12 cellular contexts compared by ENCODE assay signal in genomic region chr15:61081028-61081322, GRCh38.
"Had no signal": no experiment of that assay in that cellular context is flagged by ENCODE, and none has a peak within 500 bp of the region (broad histone marks: within the 10 kb centered on the region; RNA-seq: fewer than 3 reads in every experiment).

No MANE protein-coding gene starts in this region.

- DNase-seq: activated CD4-positive, alpha-beta memory T cell treated with anti-CD3 and anti-CD28 coated beads, Interleukin-2, amount 10 ng/mL, durations not matched to agents 7 days and 5 days; activated gamma-delta T cell treated with Interleukin-2 at 50 U/mL for 16 hours; activated naive CD8-positive, alpha-beta T cell treated with anti-CD3 and anti-CD28 coated beads, Interleukin-2, amount 10 ng/mL, durations not matched to agents 7 days and 5 days; activated T-cell treated with anti-CD3 and anti-CD28 coated beads, Interleukin-2, amount 50 U/mL, for 72 hours; anterior cingulate cortex; dorsolateral prefrontal cortex; head of caudate nucleus; mammary epithelial cell; mucosa of descending colon; stimulated activated CD4-positive, alpha-beta T cell treated with anti-CD3 and anti-CD28 coated beads, Interleukin-4, amount 100 ng/mL, for 4 hours; T1000; uterus had no signal

- H3K36me3 Mint-ChIP-seq: activated naive CD8-positive, alpha-beta T cell treated with anti-CD3 and anti-CD28 coated beads, Interleukin-2, amount 10 ng/mL, durations not matched to agents 7 days and 5 days had no signal

- H3K27ac Mint-ChIP-seq: activated CD4-positive, alpha-beta memory T cell treated with anti-CD3 and anti-CD28 coated beads, Interleukin-2, amount 10 ng/mL, durations not matched to agents 7 days and 5 days; activated naive CD8-positive, alpha-beta T cell treated with anti-CD3 and anti-CD28 coated beads, Interleukin-2, amount 10 ng/mL, durations not matched to agents 7 days and 5 days; activated T-cell treated with anti-CD3 and anti-CD28 coated beads, Interleukin-2, amount 50 U/mL, for 72 hours had no signal

- H3K9me3 Mint-ChIP-seq: activated CD4-positive, alpha-beta memory T cell treated with anti-CD3 and anti-CD28 coated beads, Interleukin-2, amount 10 ng/mL, durations not matched to agents 7 days and 5 days; activated naive CD8-positive, alpha-beta T cell treated with anti-CD3 and anti-CD28 coated beads, Interleukin-2, amount 10 ng/mL, durations not matched to agents 7 days and 5 days; activated T-cell treated with anti-CD3 and anti-CD28 coated beads, Interleukin-2, amount 50 U/mL, for 72 hours had no signal

- H3K4me3 Mint-ChIP-seq: activated CD4-positive, alpha-beta memory T cell treated with anti-CD3 and anti-CD28 coated beads, Interleukin-2, amount 10 ng/mL, durations not matched to agents 7 days and 5 days; activated naive CD8-positive, alpha-beta T cell treated with anti-CD3 and anti-CD28 coated beads, Interleukin-2, amount 10 ng/mL, durations not matched to agents 7 days and 5 days; activated T-cell treated with anti-CD3 and anti-CD28 coated beads, Interleukin-2, amount 50 U/mL, for 72 hours had no signal
